1 cellular context compared by ENCODE assay signal in the genomic region with DNA sequence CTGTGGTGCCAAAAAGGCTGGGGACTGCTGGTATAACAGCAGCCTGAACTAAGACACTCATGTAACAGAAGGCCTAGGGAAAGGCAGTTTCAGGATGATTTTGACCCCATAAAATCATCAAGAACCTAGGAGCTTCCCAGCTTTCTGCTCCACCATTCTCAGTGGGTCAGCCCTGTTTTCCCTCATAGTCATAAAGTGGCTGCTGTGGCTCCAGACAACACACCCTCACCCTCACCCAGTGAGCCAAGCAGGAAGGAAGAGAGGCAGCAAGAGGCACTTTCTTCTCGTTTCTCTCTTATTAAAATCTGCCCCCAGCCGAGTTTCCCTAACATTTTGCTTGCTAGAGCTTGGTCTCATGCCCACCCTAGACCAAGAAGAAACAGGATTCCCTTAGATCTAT.
TF ChIP-seq lines count a peak whose summit lies in the region.

No MANE protein-coding gene starts in this region.

TF ChIP-seq in GM23338, 12 proteins besides CTCF, POLR2A, EP300 and RAD21 (continued from another document):
- TF ChIP-seq ZNF462 (CRISPR knock-in tag; IDR thresholded peaks at IDR 0.05) (no peak), STAT1 (IDR thresholded peaks at IDR 0.05; ENCODE audit: unreplicated experiment) (no peak)
